Comparison of ENCODE assay signal across 31 cellular contexts in genomic region chr2:11332596-11332995, GRCh38.
"Had no signal": no experiment of that assay in that cellular context is flagged by ENCODE, and none has a peak within 500 bp of the region (broad histone marks: within the 10 kb centered on the region; RNA-seq: fewer than 3 reads in every experiment).

No MANE protein-coding gene starts in this region.

- H3K27me3 Mint-ChIP-seq: naive B cell; stimulated activated naive B cell treated with anti-CD40 and anti-IgM and Interleukin-4, amounts not matched to agents 10 μg/mL and 1 μg/mL and 100 μg/mL, for 72 hours had no signal

- H2AFZ ChIP-seq: neural progenitor cell, parathyroid adenoma had no signal

- H3K9me3 Mint-ChIP-seq: immature natural killer cell, natural killer cell had no signal

- DNase-seq: hypothalamus; immature natural killer cell; kidney; left colon; left lung; mesendoderm; naive B cell; natural killer cell; nephron progenitor cell; occipital lobe; stimulated activated CD4-positive, alpha-beta T cell treated with anti-CD3 and anti-CD28 coated beads, Interleukin-12 subunit alpha, Interleukin-12 subunit beta, amount 100 ng/mL, for 4 hours; stimulated activated CD4-positive, alpha-beta T cell treated with anti-CD3 and anti-CD28 coated beads, Interleukin-15, amount 100 ng/mL, for 24 hours; stimulated activated CD4-positive, alpha-beta T cell treated with anti-CD3 and anti-CD28 coated beads, Interleukin-2, amount 100 ng/mL, for 24 hours; stimulated activated CD4-positive, alpha-beta T cell treated with anti-CD3 and anti-CD28 coated beads, Interleukin-4, amount 100 ng/mL, for 1 hour; stimulated activated naive B cell treated with anti-CD40 and anti-IgM and Interleukin-4, amounts not matched to agents 10 μg/mL and 1 μg/mL and 100 μg/mL, for 72 hours; stimulated activated naive CD8-positive, alpha-beta T cell treated with anti-CD3 and anti-CD28 coated beads, Interleukin-15, Interleukin-2, amounts not matched to agents 100 U/mL and 50 U/mL, for 24 hours; stomach; tibial artery; trophoblast cell; upper lobe of right lung had no signal

- H3K4me3 Mint-ChIP-seq: immature natural killer cell; mesothelial cell of epicardium; naive B cell; natural killer cell; nephron progenitor cell; neural progenitor cell; stimulated activated naive B cell treated with anti-CD40 and anti-IgM and Interleukin-4, amounts not matched to agents 10 μg/mL and 1 μg/mL and 100 μg/mL, for 72 hours had no signal

- H3K9me3 ChIP-seq: left lung, neutrophil, right atrium auricular region, stomach, suprapubic skin, thoracic aorta, tibial artery, upper lobe of right lung had no signal

- H3K36me3 ChIP-seq: left lung, neural progenitor cell, neutrophil, right atrium auricular region, stomach, suprapubic skin, thoracic aorta, tibial artery, upper lobe of right lung had no signal

- H3K4me1 Mint-ChIP-seq: nephron progenitor cell, neural progenitor cell had no signal

- H3K4me3 ChIP-seq: left lung, lung, neural progenitor cell, right atrium auricular region, skin epidermis, stomach, suprapubic skin, thoracic aorta, tibial artery, upper lobe of right lung had no signal

- H3K27me3 ChIP-seq: left lung, neural progenitor cell, neutrophil, right atrium auricular region, stomach, suprapubic skin, tibial artery, upper lobe of right lung had no signal

- H3K4me2 ChIP-seq: neural progenitor cell had no signal

- H3K9ac ChIP-seq: neural progenitor cell, parathyroid adenoma had no signal

- H3K36me3 Mint-ChIP-seq: immature natural killer cell, naive B cell, natural killer cell had no signal

- H3K4me1 ChIP-seq: neural progenitor cell had no signal

- H3K27ac Mint-ChIP-seq: immature natural killer cell; mesothelial cell of epicardium; naive B cell; natural killer cell; nephron progenitor cell; neural progenitor cell; stimulated activated naive B cell treated with anti-CD40 and anti-IgM and Interleukin-4, amounts not matched to agents 10 μg/mL and 1 μg/mL and 100 μg/mL, for 72 hours had no signal

- FAIRE-seq: islet of Langerhans, kidney had no signal

- H3K27ac ChIP-seq: left lung, neural progenitor cell, neutrophil, parathyroid adenoma, right atrium auricular region, skin epidermis, stomach, suprapubic skin, thoracic aorta, upper lobe of right lung had no signal

- ATAC-seq: left colon; left lung; natural killer cell; sciatic nerve; stimulated activated naive B cell treated with anti-CD40 and anti-IgM and Interleukin-4, amounts not matched to agents 10 μg/mL and 1 μg/mL and 100 μg/mL, for 72 hours; stimulated activated naive CD8-positive, alpha-beta T cell treated with anti-CD3 and anti-CD28 coated beads, Interleukin-15, Interleukin-2, amounts not matched to agents 100 U/mL and 50 U/mL, for 24 hours; upper lobe of right lung had no signal
